Comparison of ENCODE assay signal across 25 cellular contexts in the genomic region with DNA sequence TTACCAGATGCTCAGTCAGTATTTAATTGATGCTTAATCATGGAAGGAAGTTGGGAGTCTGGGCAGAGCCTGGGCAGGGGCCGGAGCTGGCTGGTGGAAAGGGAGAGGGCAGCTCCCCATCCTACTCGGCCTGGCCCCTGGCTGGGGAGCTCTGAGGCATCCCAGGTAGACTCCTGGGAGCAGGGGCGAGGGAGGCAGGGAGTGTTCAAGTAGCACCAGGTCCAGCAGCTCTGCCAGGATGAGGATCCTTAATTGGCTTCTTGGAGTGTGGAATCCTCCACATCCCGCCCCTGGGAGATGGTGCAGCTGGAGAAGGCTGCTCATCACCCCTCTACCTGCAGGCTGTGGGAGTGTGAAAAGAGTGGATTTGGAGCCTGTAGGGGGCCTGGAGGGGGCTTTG. TPM values are rescaled to one million over a fixed set of nuclear protein-coding genes. Genes with fewer than 3 reads are reported as not detected.
DNase-seq lines count a peak whose midpoint lies in the region; ATAC-seq and TF ChIP-seq lines count a peak whose summit lies in the region.
"Had no signal": no experiment of that assay in that cellular context is flagged by ENCODE, and none has a peak within 500 bp of the region (broad histone marks: within the 10 kb centered on the region; RNA-seq: fewer than 3 reads in every experiment).

No MANE protein-coding gene starts in this region.

- no peak for TF ChIP-seq CTCF in GM23338 (conservative IDR thresholded peaks at IDR 0.05; ENCODE audit: low read depth in 2 of 2)
- TF ChIP-seq CTCF in tibial nerve (IDR thresholded peaks at IDR 0.05) = no peak
- TF ChIP-seq CTCF in right atrium auricular region (IDR thresholded peaks at IDR 0.05) = no peak

- DNase-seq in GM23338 (ENCODE audit: low spot score) (no peak), NCI-H2171 (lab: John Stamatoyannopoulos, UW) (peak; percentile 26), mesenteric fat pad (ENCODE audit: low spot score) (peak; percentile 83), tibial nerve (ENCODE audit: low spot score in 2 of 2) (no peak), right atrium auricular region (ENCODE audit: low spot score) (no peak)
- DNase-seq in stimulated activated effector memory CD8-positive, alpha-beta T cell treated with anti-CD3 and anti-CD28 coated beads, Interleukin-12 subunit alpha, Interleukin-12 subunit beta, amount 100 ng/mL, for 72 hours (ENCODE audit: low spot score in 2 of 2) = no peak
- no peak for DNase-seq in activated CD4-positive, alpha-beta memory T cell treated with anti-CD3 and anti-CD28 coated beads, Interleukin-2, amount 10 ng/mL, durations not matched to agents 7 days and 5 days
- no peak for DNase-seq in activated naive CD4-positive, alpha-beta T cell treated with Interleukin-2 at 50 U/mL for 16 hours
- DNase-seq: ACHN; BE2C; C1 segment of cervical spinal cord; Caco-2; CD4-positive, CD25-positive, alpha-beta regulatory T cell; CD8-positive, alpha-beta memory T cell; DMS153; DMS79; GDM1; HCEC 1CT; IMR-90 had no signal

- H3K79me2 ChIP-seq in GM23338 (replicated peaks; ENCODE audit: insufficient read depth) = no peaks in the 10 kb centered on the region

- WGBS in tibial nerve, 2 donors = 52 to 56% methylated on average over 4 of the region's 4 CpGs

- H3K9me2 ChIP-seq in GM23338 (ENCODE audit: insufficient read depth) = no peaks in the 10 kb centered on the region

- 0 out of 2 replicates have a peak, but pooled peaks cover 6% of the 10 kb centered on the region for H3F3A ChIP-seq in GM23338 (replicated peaks; ENCODE audit: low read depth)

- no peaks in the 10 kb centered on the region for H3K36me3 Mint-ChIP-seq in GM23338 (ENCODE audit: low read depth)
- no peaks in the 10 kb centered on the region for H3K36me3 Mint-ChIP-seq in stimulated activated effector memory CD8-positive, alpha-beta T cell treated with anti-CD3 and anti-CD28 coated beads, Interleukin-12 subunit alpha, Interleukin-12 subunit beta, amount 100 ng/mL, for 72 hours
- no peaks in the 10 kb centered on the region for H3K36me3 Mint-ChIP-seq in activated CD4-positive, alpha-beta memory T cell treated with anti-CD3 and anti-CD28 coated beads, Interleukin-2, amount 10 ng/mL, durations not matched to agents 7 days and 5 days (ENCODE audit: low read depth)
- H3K36me3 Mint-ChIP-seq: CD4-positive, CD25-positive, alpha-beta regulatory T cell; CD8-positive, alpha-beta memory T cell had no signal

- H3K4me1 ChIP-seq in GM23338 (ENCODE audit: insufficient read depth) = peaks cover 14% of the 10 kb centered on the region
- no peaks in the 10 kb centered on the region for H3K4me1 ChIP-seq in tibial nerve
- H3K4me1 ChIP-seq in right atrium auricular region = no peaks in the 10 kb centered on the region
- H3K4me1 ChIP-seq: BE2C, Caco-2 had no signal

- TF ChIP-seq POLR2A in tibial nerve (IDR thresholded peaks at IDR 0.05) = no peak

- H3K9me3 Mint-ChIP-seq in GM23338 = no peaks in the 10 kb centered on the region
- H3K9me3 Mint-ChIP-seq in stimulated activated effector memory CD8-positive, alpha-beta T cell treated with anti-CD3 and anti-CD28 coated beads, Interleukin-12 subunit alpha, Interleukin-12 subunit beta, amount 100 ng/mL, for 72 hours = no peaks in the 10 kb centered on the region
- H3K9me3 Mint-ChIP-seq in activated CD4-positive, alpha-beta memory T cell treated with anti-CD3 and anti-CD28 coated beads, Interleukin-2, amount 10 ng/mL, durations not matched to agents 7 days and 5 days = no peaks in the 10 kb centered on the region

- peaks cover 13% of the 10 kb centered on the region for H3K27me3 Mint-ChIP-seq in GM23338 (ENCODE audit: insufficient read depth, low read depth, poor library complexity)
- peaks cover 25% of the 10 kb centered on the region for H3K27me3 Mint-ChIP-seq in activated CD4-positive, alpha-beta memory T cell treated with anti-CD3 and anti-CD28 coated beads, Interleukin-2, amount 10 ng/mL, durations not matched to agents 7 days and 5 days

- no peak overlapping the region for H3K4me3 ChIP-seq in GM23338
- H3K4me3 ChIP-seq in tibial nerve = no peak overlapping the region
- no peak overlapping the region for H3K4me3 ChIP-seq in right atrium auricular region
- H3K4me3 ChIP-seq: K562 had no signal

- H3K9me3 ChIP-seq in tibial nerve (no peaks in the 10 kb centered on the region), right atrium auricular region (no peaks in the 10 kb centered on the region)
- H3K9me3 ChIP-seq: BE2C, Caco-2 had no signal

- no peaks in the 10 kb centered on the region for H3K36me3 ChIP-seq in GM23338 (ENCODE audit: insufficient read depth)
- H3K36me3 ChIP-seq in tibial nerve = no peaks in the 10 kb centered on the region
- no peaks in the 10 kb centered on the region for H3K36me3 ChIP-seq in right atrium auricular region
- H3K36me3 ChIP-seq: BE2C had no signal

- H3K27ac ChIP-seq in GM23338 (ENCODE audit: low read depth) (no peak overlapping the region), tibial nerve (no peak overlapping the region), right atrium auricular region (no peak overlapping the region)
- H3K27ac ChIP-seq: HL-60 had no signal

- ATAC-seq in GM23338 = peak; percentile 17; the same call in 2 of the 3 replicates
- no peak for ATAC-seq in stimulated activated effector memory CD8-positive, alpha-beta T cell treated with anti-CD3 and anti-CD28 coated beads, Interleukin-12 subunit alpha, Interleukin-12 subunit beta, amount 100 ng/mL, for 72 hours
- ATAC-seq: K562 had no signal

- POLR2A ChIA-PET in activated CD4-positive, alpha-beta memory T cell treated with anti-CD3 and anti-CD28 coated beads, Interleukin-2, amount 10 ng/mL, durations not matched to agents 7 days and 5 days (lab: Charles Lee) = no interaction called here

- H3K4me3 Mint-ChIP-seq in GM23338 = no peak overlapping the region
- H3K4me3 Mint-ChIP-seq in stimulated activated effector memory CD8-positive, alpha-beta T cell treated with anti-CD3 and anti-CD28 coated beads, Interleukin-12 subunit alpha, Interleukin-12 subunit beta, amount 100 ng/mL, for 72 hours = no peak overlapping the region
- no peak overlapping the region for H3K4me3 Mint-ChIP-seq in activated CD4-positive, alpha-beta memory T cell treated with anti-CD3 and anti-CD28 coated beads, Interleukin-2, amount 10 ng/mL, durations not matched to agents 7 days and 5 days
- H3K4me3 Mint-ChIP-seq: CD4-positive, CD25-positive, alpha-beta regulatory T cell had no signal

- H3K4me2 ChIP-seq in GM23338 = no peak overlapping the region

- H3K27me3 ChIP-seq in GM23338 (ENCODE audit: insufficient read depth) (no peaks in the 10 kb centered on the region), tibial nerve (peaks cover 0 to 6% of the 10 kb centered on the region in 2 donors), right atrium auricular region (no peaks in the 10 kb centered on the region)

- no peak for TF ChIP-seq EP300 in tibial nerve (IDR thresholded peaks at IDR 0.05)

- H3K4me1 Mint-ChIP-seq in GM23338 = peaks cover 30% of the 10 kb centered on the region
- no peaks in the 10 kb centered on the region for H3K4me1 Mint-ChIP-seq in stimulated activated effector memory CD8-positive, alpha-beta T cell treated with anti-CD3 and anti-CD28 coated beads, Interleukin-12 subunit alpha, Interleukin-12 subunit beta, amount 100 ng/mL, for 72 hours
- H3K4me1 Mint-ChIP-seq in activated CD4-positive, alpha-beta memory T cell treated with anti-CD3 and anti-CD28 coated beads, Interleukin-2, amount 10 ng/mL, durations not matched to agents 7 days and 5 days = peaks cover 2% of the 10 kb centered on the region

- CTCF ChIA-PET in activated CD4-positive, alpha-beta memory T cell treated with anti-CD3 and anti-CD28 coated beads, Interleukin-2, amount 10 ng/mL, durations not matched to agents 7 days and 5 days (lab: Charles Lee) = no interaction called here

- H4K20me1 ChIP-seq in GM23338 (replicated peaks; ENCODE audit: insufficient read depth) = no peaks in the 10 kb centered on the region

- H2AFZ ChIP-seq in GM23338 = no peak overlapping the region

- H3K27ac Mint-ChIP-seq in GM23338 = no peak overlapping the region
- H3K27ac Mint-ChIP-seq in stimulated activated effector memory CD8-positive, alpha-beta T cell treated with anti-CD3 and anti-CD28 coated beads, Interleukin-12 subunit alpha, Interleukin-12 subunit beta, amount 100 ng/mL, for 72 hours = peak overlapping the region; percentile 33
- no peak overlapping the region for H3K27ac Mint-ChIP-seq in activated CD4-positive, alpha-beta memory T cell treated with anti-CD3 and anti-CD28 coated beads, Interleukin-2, amount 10 ng/mL, durations not matched to agents 7 days and 5 days
- H3K27ac Mint-ChIP-seq: CD4-positive, CD25-positive, alpha-beta regulatory T cell; CD8-positive, alpha-beta memory T cell had no signal

TF ChIP-seq in GM23338, 12 proteins besides CTCF, POLR2A, EP300 and RAD21 (continues in another document):
- no peak for TF ChIP-seq NANOG (IDR thresholded peaks at IDR 0.05; ENCODE audit: borderline replicate concordance)
- no peak for TF ChIP-seq ZNF114 (CRISPR knock-in tag; IDR thresholded peaks at IDR 0.05)

RNA-seq across cellular contexts. Expression of a gene that starts 30.9 kb away (rescaled TPM):
- 1.6 and 2.1 TPM in 2 replicates for total RNA-seq in GM23338 (2014; rRNA removed; shearing (Covaris generic))
- 0.65 and 1.4 TPM in 2 replicates for polyA plus RNA-seq in GM23338 (2016; fragmentation: Nextera tagmentation; extraction: Ambion mirVana)
- total RNA-seq in mesenteric fat pad = not detected
- not detected for total RNA-seq in tibial nerve
- total RNA-seq in activated CD4-positive, alpha-beta memory T cell treated with anti-CD3 and anti-CD28 coated beads, Interleukin-2, amount 10 ng/mL, durations not matched to agents 7 days and 5 days = not detected
- total RNA-seq in right atrium auricular region = under 1 TPM; 0.12 to 0.22 TPM
- total RNA-seq: A172; CD4-positive, CD25-positive, alpha-beta regulatory T cell; CD8-positive, alpha-beta memory T cell; Daoy; H4; HT1080; IMR-90; K562 had no signal
- polyA plus RNA-seq: CD4-positive, CD25-positive, alpha-beta regulatory T cell; CD8-positive, alpha-beta memory T cell; IMR-90; K562 had no signal

RNA-seq across cellular contexts. Expression of a gene that starts 46.8 kb away (rescaled TPM):
- total RNA-seq in GM23338 (2014; rRNA removed; shearing (Covaris generic)) = 129 and 143 TPM in 2 replicates
- 63.9 and 68.5 TPM in 2 replicates for polyA plus RNA-seq in GM23338 (2016; fragmentation: Nextera tagmentation; extraction: Ambion mirVana)
- not detected for total RNA-seq in mesenteric fat pad
- total RNA-seq in tibial nerve = not detected
- not detected for total RNA-seq in activated CD4-positive, alpha-beta memory T cell treated with anti-CD3 and anti-CD28 coated beads, Interleukin-2, amount 10 ng/mL, durations not matched to agents 7 days and 5 days
- total RNA-seq in right atrium auricular region = not detected
- total RNA-seq: A172; CD4-positive, CD25-positive, alpha-beta regulatory T cell; CD8-positive, alpha-beta memory T cell; Daoy; H4; HT1080; IMR-90 had no signal
- polyA plus RNA-seq: CD4-positive, CD25-positive, alpha-beta regulatory T cell; CD8-positive, alpha-beta memory T cell; IMR-90 had no signal

Comparison
In these comparisons a context has a peak if more than half of its experiments do, and no peak if none do; other contexts are left out.
1. DNase-seq: peak in NCI-H2171 (single experiment) and mesenteric fat pad (single experiment); none in GM23338 (single experiment), stimulated activated effector memory CD8-positive, alpha-beta T cell treated with anti-CD3 and anti-CD28 coated beads, Interleukin-12 subunit alpha, Interleukin-12 subunit beta, amount 100 ng/mL, for 72 hours (0 of 2), tibial nerve (0 of 2), activated CD4-positive, alpha-beta memory T cell treated with anti-CD3 and anti-CD28 coated beads, Interleukin-2, amount 10 ng/mL, durations not matched to agents 7 days and 5 days (single experiment), activated naive CD4-positive, alpha-beta T cell treated with Interleukin-2 at 50 U/mL for 16 hours (single experiment) and right atrium auricular region (single experiment).
2. RNA of a gene that starts 46.8 kb away (total RNA-seq): 129 to 143 TPM in GM23338; not detected in mesenteric fat pad (single experiment), not detected in tibial nerve, not detected in activated CD4-positive, alpha-beta memory T cell treated with anti-CD3 and anti-CD28 coated beads, Interleukin-2, amount 10 ng/mL, durations not matched to agents 7 days and 5 days and not detected in right atrium auricular region; every median in the first group is over 100 times any median in the second.